In genomic region chr13:44237276-44237767, GRCh38 we compare ENCODE assay signal across 7 cellular contexts.
A peak's percentile ranks its signal among the peaks of the same experiment; 100 is the strongest.
DNase-seq lines count a peak whose midpoint lies in the region; ATAC-seq, FAIRE-seq and TF ChIP-seq lines count a peak whose summit lies in the region.

No MANE protein-coding gene starts in this region.

- no peak for TF ChIP-seq CTCF in glutamatergic neuron (IDR thresholded peaks at IDR 0.05; ENCODE audit: partially characterized antibody, unreplicated experiment)

- peaks cover 15% of the 10 kb centered on the region for H3K4me1 Mint-ChIP-seq in activated CD4-positive, alpha-beta memory T cell treated with anti-CD3 and anti-CD28 coated beads, Interleukin-2, amount 10 ng/mL, durations not matched to agents 7 days and 5 days
- peaks cover 5% of the 10 kb centered on the region for H3K4me1 Mint-ChIP-seq in glutamatergic neuron (ENCODE audit: low read depth, unreplicated experiment)

- H3K9me3 Mint-ChIP-seq in activated CD4-positive, alpha-beta memory T cell treated with anti-CD3 and anti-CD28 coated beads, Interleukin-2, amount 10 ng/mL, durations not matched to agents 7 days and 5 days = no peaks in the 10 kb centered on the region
- peaks cover 3% of the 10 kb centered on the region for H3K9me3 Mint-ChIP-seq in glutamatergic neuron (ENCODE audit: unreplicated experiment)

- peak overlapping the region in 1 of 2 donors; percentile 86 for H3K27ac ChIP-seq in small intestine (ENCODE audit: low read depth in 1 of 2, low read length in 1 of 2)

- peaks cover 0 to 2% of the 10 kb centered on the region in 2 donors for H3K4me1 ChIP-seq in small intestine (ENCODE audit: control insufficient read depth in 2 of 2, insufficient read depth in 1 of 2, low read depth in 1 of 2, low read length in 1 of 2)

- no peak overlapping the region for H3K4me3 Mint-ChIP-seq in activated CD4-positive, alpha-beta memory T cell treated with anti-CD3 and anti-CD28 coated beads, Interleukin-2, amount 10 ng/mL, durations not matched to agents 7 days and 5 days
- H3K4me3 Mint-ChIP-seq in glutamatergic neuron (ENCODE audit: unreplicated experiment) = peak overlapping the region; percentile 31

- H3K27me3 ChIP-seq in small intestine (ENCODE audit: control insufficient read depth in 2 of 2, insufficient read depth in 2 of 2, low read length in 2 of 2) = no peaks in the 10 kb centered on the region

- no peaks in the 10 kb centered on the region for H3K36me3 Mint-ChIP-seq in activated CD4-positive, alpha-beta memory T cell treated with anti-CD3 and anti-CD28 coated beads, Interleukin-2, amount 10 ng/mL, durations not matched to agents 7 days and 5 days (ENCODE audit: low read depth)
- no peaks in the 10 kb centered on the region for H3K36me3 Mint-ChIP-seq in glutamatergic neuron (ENCODE audit: unreplicated experiment)

- H3K36me3 ChIP-seq in small intestine (ENCODE audit: control insufficient read depth in 2 of 2, insufficient read depth in 2 of 2, low read length in 2 of 2) = no peaks in the 10 kb centered on the region

- CTCF ChIA-PET in activated CD4-positive, alpha-beta memory T cell treated with anti-CD3 and anti-CD28 coated beads, Interleukin-2, amount 10 ng/mL, durations not matched to agents 7 days and 5 days (lab: Charles Lee) = no interaction called here

- FAIRE-seq in small intestine (lab: Jason Lieb, UNC) = no peak

- no peak overlapping the region for H3K27ac Mint-ChIP-seq in activated CD4-positive, alpha-beta memory T cell treated with anti-CD3 and anti-CD28 coated beads, Interleukin-2, amount 10 ng/mL, durations not matched to agents 7 days and 5 days
- H3K27ac Mint-ChIP-seq in glutamatergic neuron (ENCODE audit: unreplicated experiment) = peak overlapping the region; percentile 80

- H3K27me3 Mint-ChIP-seq in activated CD4-positive, alpha-beta memory T cell treated with anti-CD3 and anti-CD28 coated beads, Interleukin-2, amount 10 ng/mL, durations not matched to agents 7 days and 5 days = peaks cover 55% of the 10 kb centered on the region
- H3K27me3 Mint-ChIP-seq in glutamatergic neuron (ENCODE audit: unreplicated experiment) = peaks cover 3% of the 10 kb centered on the region

- no peaks in the 10 kb centered on the region for H3K9me3 ChIP-seq in small intestine (ENCODE audit: control insufficient read depth, low read depth)

- H3K4me3 ChIP-seq in small intestine (ENCODE audit: low read depth in 1 of 2, low read length in 2 of 2) = no peak overlapping the region

- DNase-seq in activated CD4-positive, alpha-beta memory T cell treated with anti-CD3 and anti-CD28 coated beads, Interleukin-2, amount 10 ng/mL, durations not matched to agents 7 days and 5 days = peak; percentile 19
- DNase-seq in glutamatergic neuron = no peak
- DNase-seq in renal cortical epithelial cell (ENCODE audit: low read depth) = peak; percentile 86
- no peak for DNase-seq in small intestine
- no peak for DNase-seq in NK-92 (lab: John Stamatoyannopoulos, UW; ENCODE audit: unreplicated experiment)

- 34 to 78% (median 60%) methylated on average over 4 of the region's 4 CpGs for WGBS in small intestine, 3 donors

- ATAC-seq in GM18868 (IDR thresholded peaks at IDR 0.05; ENCODE audit: unreplicated experiment) (peak; percentile 77), HG02938 (IDR thresholded peaks at IDR 0.05; ENCODE audit: unreplicated experiment) (peak; percentile 64)

- POLR2A ChIA-PET in activated CD4-positive, alpha-beta memory T cell treated with anti-CD3 and anti-CD28 coated beads, Interleukin-2, amount 10 ng/mL, durations not matched to agents 7 days and 5 days (lab: Charles Lee) = interaction anchor here (1.2 kb wide), 1 partner anchor 11 kb away, joined by 3 read pairs; no protein-coding TSS in a partner anchor

Comparison
In these comparisons a context has a peak if more than half of its experiments do, and no peak if none do; other contexts are left out.
1. DNase-seq: peak in activated CD4-positive, alpha-beta memory T cell treated with anti-CD3 and anti-CD28 coated beads, Interleukin-2, amount 10 ng/mL, durations not matched to agents 7 days and 5 days (single experiment) and renal cortical epithelial cell (single experiment); none in glutamatergic neuron (single experiment), small intestine (single experiment) and NK-92 (single experiment).